ENCODE assay signal across 8 cellular contexts in the genomic region with DNA sequence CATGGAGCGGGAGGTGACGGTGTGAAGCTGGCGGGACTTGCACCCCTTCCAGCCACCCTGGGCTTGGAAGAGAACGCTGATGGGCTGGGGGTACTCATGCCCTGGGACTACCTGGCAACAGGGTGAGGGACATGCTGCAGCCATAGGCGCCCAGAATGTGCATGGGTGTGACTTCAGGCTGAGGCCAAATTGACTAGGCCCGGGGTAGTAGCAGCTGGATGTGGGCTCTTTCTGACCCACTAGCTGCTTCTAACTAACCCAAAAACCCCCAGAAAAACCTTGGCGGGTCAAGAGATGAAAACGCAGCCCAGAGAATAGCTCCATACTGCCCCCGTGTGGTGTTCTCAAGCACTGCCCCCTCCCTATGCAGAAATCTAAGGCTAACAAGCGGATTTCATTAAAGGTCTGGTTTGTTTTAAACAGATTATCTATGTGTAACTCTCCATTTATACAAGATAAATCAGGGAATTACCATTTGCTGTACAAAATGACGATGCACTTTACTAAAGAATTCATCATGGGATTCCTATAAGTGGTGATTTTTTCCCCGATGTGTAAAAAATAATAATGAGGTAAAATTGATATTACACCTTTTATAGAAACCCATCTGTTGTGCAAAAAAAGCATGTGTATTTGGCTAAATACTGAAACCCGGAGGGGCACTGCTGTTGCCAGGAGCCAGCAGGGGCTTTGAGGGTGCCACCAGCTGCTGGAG. TPM values are rescaled to one million over a fixed set of nuclear protein-coding genes. Genes with fewer than 3 reads are reported as not detected.
DNase-seq lines count a peak whose midpoint lies in the region; ATAC-seq, FAIRE-seq and TF ChIP-seq lines count a peak whose summit lies in the region.

No MANE protein-coding gene starts in this region.

- no peak for TF ChIP-seq EP300 in ovary (IDR thresholded peaks at IDR 0.05)

- no peak for ATAC-seq in HG02885 (IDR thresholded peaks at IDR 0.05; ENCODE audit: poor library complexity, unreplicated experiment)

- DNase-seq in AG09319 (ENCODE audit: extremely low read depth, low read depth), result no peak
- DNase-seq in GM12891 (ENCODE audit: insufficient read length, low spot score), result peak; percentile 72
- DNase-seq in NCI-H748 (lab: John Stamatoyannopoulos, UW; ENCODE audit: unreplicated experiment), result peak; percentile 66
- DNase-seq in activated T-cell treated with anti-CD3 and anti-CD28 coated beads, Interleukin-2, amount 50 U/mL, for 48 hours, result peak; percentile 75 to 79
- DNase-seq in fibroblast of peridontal ligament (ENCODE audit: extremely low read depth), result peak; percentile 72
- peak in 2 of 5 donors; percentile 52 to 60 for DNase-seq in ovary
- DNase-seq in T1000 (lab: John Stamatoyannopoulos, UW), result no peak

- no peak for TF ChIP-seq POLR2A in GM12891 (IDR thresholded peaks at IDR 0.05; ENCODE audit: low read depth, low read length)
- TF ChIP-seq POLR2A in ovary (IDR thresholded peaks at IDR 0.05), result no peak

- TF ChIP-seq CTCF in AG09319 (IDR thresholded peaks at IDR 0.05; ENCODE audit: low read depth, low read length), result peak; percentile 96
- TF ChIP-seq CTCF in ovary (IDR thresholded peaks at IDR 0.05), result peak; percentile 45 to 57 (median 52)

- no peaks in the 10 kb centered on the region for H3K9me3 ChIP-seq in ovary

- intact Hi-C loops in ovary (cut with DNase I), result loop anchor here in 2 of 4 donors (2.0 to 5.0 kb wide), 2 partner anchors 58 to 1997 kb away; no protein-coding TSS in a partner anchor

- peaks cover 13% of the 10 kb centered on the region for H3K4me1 ChIP-seq in ovary (ENCODE audit: insufficient read depth)

- no peak overlapping the region for H3K4me3 ChIP-seq in ovary

- peak; percentile 62 for FAIRE-seq in GM12891 (lab: Jason Lieb, UNC)

- H3K27ac ChIP-seq in ovary, result no peak overlapping the region

- H3K27me3 ChIP-seq in ovary, result no peaks in the 10 kb centered on the region

- no peaks in the 10 kb centered on the region for H3K36me3 ChIP-seq in ovary

- 46 to 49% (median 47%) methylated on average over 13 of the region's 13 CpGs for WGBS in ovary, 3 donors

TF ChIP-seq in GM12891, 5 proteins besides CTCF, POLR2A, EP300 and RAD21:
- no peak for TF ChIP-seq POLR2AphosphoS5 (IDR thresholded peaks at IDR 0.05; ENCODE audit: low read depth, low read length)
- no peak for TF ChIP-seq PAX5 (IDR thresholded peaks at IDR 0.05; ENCODE audit: insufficient read depth, low read length, severe bottlenecking)
- TF ChIP-seq SPI1 (IDR thresholded peaks at IDR 0.05; ENCODE audit: low read depth, low read length), result no peak
- TF ChIP-seq POU2F2 (IDR thresholded peaks at IDR 0.05; ENCODE audit: low read depth, low read length), result no peak
- TF ChIP-seq TAF1 (IDR thresholded peaks at IDR 0.05; ENCODE audit: low read depth, low read length), result no peak
TF ChIP-seq in GM12891: peak in this region for 0.

RNA-seq across cellular contexts. Expression of gene SMARCD3, which starts 4.2 kb away (rescaled TPM):
- 4.5 TPM for polyA plus RNA-seq in GM12891 (2012; ENCODE audit: low read depth, missing spikeins)
- 100 to 1,000 TPM in 4 of 7 donors, 10 to 100 TPM in 3; 30.2 to 203 (median 101) TPM for total RNA-seq in ovary
- 10 to 100 TPM; 43.5 to 56.1 TPM for polyA plus RNA-seq in ovary

RNA-seq across cellular contexts. Expression of gene CHPF2, which starts 12.0 kb away (rescaled TPM):
- polyA plus RNA-seq in GM12891 (2012; ENCODE audit: low read depth, missing spikeins), result 17.7 TPM
- 10 to 100 TPM; 19.3 to 36.2 (median 28.5) TPM for total RNA-seq in ovary
- 10 to 100 TPM in 1 of 2 donors, 1 to 10 TPM in 1; 8.4 to 18.8 TPM for polyA plus RNA-seq in ovary

RNA-seq across cellular contexts. Expression of gene ABCF2, which starts 17.3 kb away (rescaled TPM):
- polyA plus RNA-seq in GM12891 (2012; ENCODE audit: low read depth, missing spikeins), result 29.6 TPM
- total RNA-seq in ovary, result 10 to 100 TPM; 20.5 to 40.3 (median 31.0) TPM
- 10 to 100 TPM; 13.6 to 19.9 TPM for polyA plus RNA-seq in ovary

RNA-seq across cellular contexts. Expression of gene H2BK1, which starts 34.0 kb away (rescaled TPM):
- not detected for polyA plus RNA-seq in GM12891 (2012; ENCODE audit: low read depth, missing spikeins)
- 1 to 10 TPM in 3 of 7 donors, not detected in 4; 1.0 to 1.3 (median 1.1) TPM for total RNA-seq in ovary
- under 1 TPM in 1 of 2 donors, not detected in 1; 0.36 TPM for polyA plus RNA-seq in ovary

RNA-seq across cellular contexts. Expression of gene ASB10, which starts 57.3 kb away (rescaled TPM):
- not detected for polyA plus RNA-seq in GM12891 (2012; ENCODE audit: low read depth, missing spikeins)
- total RNA-seq in ovary, result not detected
- not detected for polyA plus RNA-seq in ovary

Comparison
In these comparisons a context has a peak if more than half of its experiments do, and no peak if none do; other contexts are left out.
1. DNase-seq: peak in GM12891 (single experiment), NCI-H748 (single experiment), activated T-cell treated with anti-CD3 and anti-CD28 coated beads, Interleukin-2, amount 50 U/mL, for 48 hours (2 of 2) and fibroblast of peridontal ligament (single experiment); none in AG09319 (single experiment) and T1000 (single experiment).